In the genomic region with DNA sequence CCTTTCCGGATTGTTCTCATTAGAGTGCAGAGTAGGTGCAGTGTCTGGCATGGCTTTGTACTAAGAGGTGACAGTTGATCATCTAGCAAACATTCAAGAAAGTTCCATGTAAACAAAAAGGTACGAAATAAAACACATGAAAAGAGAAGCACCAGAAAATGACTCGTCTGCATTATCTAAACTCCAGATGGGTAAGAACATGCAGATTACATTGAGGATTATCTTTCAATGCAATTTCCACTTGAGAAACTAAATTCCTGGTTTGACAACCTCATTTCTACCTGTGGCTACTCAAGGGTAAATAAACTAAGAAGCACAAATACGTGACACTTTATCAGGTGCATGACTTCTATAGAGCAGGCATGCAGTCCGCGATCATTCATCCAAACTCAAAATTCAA, we compare ENCODE assay signal across 1 cellular context.
TF ChIP-seq lines count a peak whose summit lies in the region.

No MANE protein-coding gene starts in this region.

TF ChIP-seq in K562, 482 proteins besides CTCF, POLR2A, EP300 and RAD21 (continued from another document):
- TF ChIP-seq, protein P1, sequence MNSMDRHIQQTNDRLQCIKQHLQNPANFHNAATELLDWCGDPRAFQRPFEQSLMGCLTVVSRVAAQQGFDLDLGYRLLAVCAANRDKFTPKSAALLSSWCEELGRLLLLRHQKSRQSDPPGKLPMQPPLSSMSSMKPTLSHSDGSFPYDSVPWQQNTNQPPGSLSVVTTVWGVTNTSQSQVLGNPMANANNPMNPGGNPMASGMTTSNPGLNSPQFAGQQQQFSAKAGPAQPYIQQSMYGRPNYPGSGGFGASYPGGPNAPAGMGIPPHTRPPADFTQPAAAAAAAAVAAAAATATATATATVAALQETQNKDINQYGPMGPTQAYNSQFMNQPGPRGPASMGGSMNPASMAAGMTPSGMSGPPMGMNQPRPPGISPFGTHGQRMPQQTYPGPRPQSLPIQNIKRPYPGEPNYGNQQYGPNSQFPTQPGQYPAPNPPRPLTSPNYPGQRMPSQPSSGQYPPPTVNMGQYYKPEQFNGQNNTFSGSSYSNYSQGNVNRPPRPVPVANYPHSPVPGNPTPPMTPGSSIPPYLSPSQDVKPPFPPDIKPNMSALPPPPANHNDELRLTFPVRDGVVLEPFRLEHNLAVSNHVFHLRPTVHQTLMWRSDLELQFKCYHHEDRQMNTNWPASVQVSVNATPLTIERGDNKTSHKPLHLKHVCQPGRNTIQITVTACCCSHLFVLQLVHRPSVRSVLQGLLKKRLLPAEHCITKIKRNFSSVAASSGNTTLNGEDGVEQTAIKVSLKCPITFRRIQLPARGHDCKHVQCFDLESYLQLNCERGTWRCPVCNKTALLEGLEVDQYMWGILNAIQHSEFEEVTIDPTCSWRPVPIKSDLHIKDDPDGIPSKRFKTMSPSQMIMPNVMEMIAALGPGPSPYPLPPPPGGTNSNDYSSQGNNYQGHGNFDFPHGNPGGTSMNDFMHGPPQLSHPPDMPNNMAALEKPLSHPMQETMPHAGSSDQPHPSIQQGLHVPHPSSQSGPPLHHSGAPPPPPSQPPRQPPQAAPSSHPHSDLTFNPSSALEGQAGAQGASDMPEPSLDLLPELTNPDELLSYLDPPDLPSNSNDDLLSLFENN (IDR thresholded peaks at IDR 0.05; ENCODE audit: low read depth in 2 of 2, low read length in 2 of 2): 0 out of 4 replicates have a peak, but pooled peaks of 1 of the 2 experiments have one; percentile 28
- TF ChIP-seq, protein P2, sequence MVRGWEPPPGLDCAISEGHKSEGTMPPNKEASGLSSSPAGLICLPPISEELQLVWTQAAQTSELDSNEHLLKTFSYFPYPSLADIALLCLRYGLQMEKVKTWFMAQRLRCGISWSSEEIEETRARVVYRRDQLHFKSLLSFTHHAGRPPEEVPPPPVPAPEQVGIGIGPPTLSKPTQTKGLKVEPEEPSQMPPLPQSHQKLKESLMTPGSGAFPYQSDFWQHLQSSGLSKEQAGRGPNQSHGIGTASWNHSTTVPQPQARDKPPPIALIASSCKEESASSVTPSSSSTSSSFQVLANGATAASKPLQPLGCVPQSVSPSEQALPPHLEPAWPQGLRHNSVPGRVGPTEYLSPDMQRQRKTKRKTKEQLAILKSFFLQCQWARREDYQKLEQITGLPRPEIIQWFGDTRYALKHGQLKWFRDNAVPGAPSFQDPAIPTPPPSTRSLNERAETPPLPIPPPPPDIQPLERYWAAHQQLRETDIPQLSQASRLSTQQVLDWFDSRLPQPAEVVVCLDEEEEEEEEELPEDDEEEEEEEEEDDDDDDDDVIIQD (CRISPR knock-in tag; IDR thresholded peaks at IDR 0.05): no peak
- TF ChIP-seq SMARCE1 (IDR thresholded peaks at IDR 0.05): peak; percentile 60
- no peak for TF ChIP-seq HDGF (IDR thresholded peaks at IDR 0.05)
- peak; percentile 74 for TF ChIP-seq ZNF316 (IDR thresholded peaks at IDR 0.05)
- TF ChIP-seq, protein P3, sequence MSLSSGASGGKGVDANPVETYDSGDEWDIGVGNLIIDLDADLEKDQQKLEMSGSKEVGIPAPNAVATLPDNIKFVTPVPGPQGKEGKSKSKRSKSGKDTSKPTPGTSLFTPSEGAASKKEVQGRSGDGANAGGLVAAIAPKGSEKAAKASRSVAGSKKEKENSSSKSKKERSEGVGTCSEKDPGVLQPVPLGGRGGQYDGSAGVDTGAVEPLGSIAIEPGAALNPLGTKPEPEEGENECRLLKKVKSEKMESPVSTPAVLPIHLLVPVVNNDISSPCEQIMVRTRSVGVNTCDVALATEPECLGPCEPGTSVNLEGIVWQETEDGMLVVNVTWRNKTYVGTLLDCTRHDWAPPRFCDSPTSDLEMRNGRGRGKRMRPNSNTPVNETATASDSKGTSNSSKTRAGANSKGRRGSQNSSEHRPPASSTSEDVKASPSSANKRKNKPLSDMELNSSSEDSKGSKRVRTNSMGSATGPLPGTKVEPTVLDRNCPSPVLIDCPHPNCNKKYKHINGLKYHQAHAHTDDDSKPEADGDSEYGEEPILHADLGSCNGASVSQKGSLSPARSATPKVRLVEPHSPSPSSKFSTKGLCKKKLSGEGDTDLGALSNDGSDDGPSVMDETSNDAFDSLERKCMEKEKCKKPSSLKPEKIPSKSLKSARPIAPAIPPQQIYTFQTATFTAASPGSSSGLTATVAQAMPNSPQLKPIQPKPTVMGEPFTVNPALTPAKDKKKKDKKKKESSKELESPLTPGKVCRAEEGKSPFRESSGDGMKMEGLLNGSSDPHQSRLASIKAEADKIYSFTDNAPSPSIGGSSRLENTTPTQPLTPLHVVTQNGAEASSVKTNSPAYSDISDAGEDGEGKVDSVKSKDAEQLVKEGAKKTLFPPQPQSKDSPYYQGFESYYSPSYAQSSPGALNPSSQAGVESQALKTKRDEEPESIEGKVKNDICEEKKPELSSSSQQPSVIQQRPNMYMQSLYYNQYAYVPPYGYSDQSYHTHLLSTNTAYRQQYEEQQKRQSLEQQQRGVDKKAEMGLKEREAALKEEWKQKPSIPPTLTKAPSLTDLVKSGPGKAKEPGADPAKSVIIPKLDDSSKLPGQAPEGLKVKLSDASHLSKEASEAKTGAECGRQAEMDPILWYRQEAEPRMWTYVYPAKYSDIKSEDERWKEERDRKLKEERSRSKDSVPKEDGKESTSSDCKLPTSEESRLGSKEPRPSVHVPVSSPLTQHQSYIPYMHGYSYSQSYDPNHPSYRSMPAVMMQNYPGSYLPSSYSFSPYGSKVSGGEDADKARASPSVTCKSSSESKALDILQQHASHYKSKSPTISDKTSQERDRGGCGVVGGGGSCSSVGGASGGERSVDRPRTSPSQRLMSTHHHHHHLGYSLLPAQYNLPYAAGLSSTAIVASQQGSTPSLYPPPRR (CRISPR knock-in tag; IDR thresholded peaks at IDR 0.05; ENCODE audit: borderline replicate concordance): no peak
- TF ChIP-seq, protein P4, sequence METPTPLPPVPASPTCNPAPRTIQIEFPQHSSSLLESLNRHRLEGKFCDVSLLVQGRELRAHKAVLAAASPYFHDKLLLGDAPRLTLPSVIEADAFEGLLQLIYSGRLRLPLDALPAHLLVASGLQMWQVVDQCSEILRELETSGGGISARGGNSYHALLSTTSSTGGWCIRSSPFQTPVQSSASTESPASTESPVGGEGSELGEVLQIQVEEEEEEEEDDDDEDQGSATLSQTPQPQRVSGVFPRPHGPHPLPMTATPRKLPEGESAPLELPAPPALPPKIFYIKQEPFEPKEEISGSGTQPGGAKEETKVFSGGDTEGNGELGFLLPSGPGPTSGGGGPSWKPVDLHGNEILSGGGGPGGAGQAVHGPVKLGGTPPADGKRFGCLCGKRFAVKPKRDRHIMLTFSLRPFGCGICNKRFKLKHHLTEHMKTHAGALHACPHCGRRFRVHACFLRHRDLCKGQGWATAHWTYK (CRISPR knock-in tag; IDR thresholded peaks at IDR 0.05): no peak
- TF ChIP-seq CBFA2T2 (conservative IDR thresholded peaks at IDR 0.05): peak; percentile 24; the same call in 1 of the 2 replicates
- TF ChIP-seq, protein P5, sequence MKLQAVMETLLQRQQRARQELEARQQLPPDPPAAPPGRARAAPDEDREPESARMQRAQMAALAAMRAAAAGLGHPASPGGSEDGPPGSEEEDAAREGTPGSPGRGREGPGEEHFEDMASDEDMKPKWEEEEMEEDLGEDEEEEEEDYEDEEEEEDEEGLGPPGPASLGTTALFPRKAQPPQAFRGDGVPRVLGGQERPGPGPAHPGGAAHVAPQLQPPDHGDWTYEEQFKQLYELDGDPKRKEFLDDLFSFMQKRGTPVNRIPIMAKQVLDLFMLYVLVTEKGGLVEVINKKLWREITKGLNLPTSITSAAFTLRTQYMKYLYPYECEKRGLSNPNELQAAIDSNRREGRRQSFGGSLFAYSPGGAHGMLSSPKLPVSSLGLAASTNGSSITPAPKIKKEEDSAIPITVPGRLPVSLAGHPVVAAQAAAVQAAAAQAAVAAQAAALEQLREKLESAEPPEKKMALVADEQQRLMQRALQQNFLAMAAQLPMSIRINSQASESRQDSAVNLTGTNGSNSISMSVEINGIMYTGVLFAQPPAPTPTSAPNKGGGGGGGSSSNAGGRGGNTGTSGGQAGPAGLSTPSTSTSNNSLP (IDR thresholded peaks at IDR 0.05; ENCODE audit: borderline replicate concordance, low read depth, low read length): 0 out of 2 replicates have a peak, but pooled peaks have one; percentile 39
- peak; percentile 2 for TF ChIP-seq MEIS2 (IDR thresholded peaks at IDR 0.05; ENCODE audit: partially characterized antibody)
- TF ChIP-seq ZNF253 (CRISPR knock-in tag; conservative IDR thresholded peaks at IDR 0.05): no peak
- peak; percentile 61; the same call in 1 of the 2 replicates for TF ChIP-seq ZNF384 (IDR thresholded peaks at IDR 0.05; ENCODE audit: low read depth, low read length)
- TF ChIP-seq RBM39 (optimal IDR thresholded peaks at IDR 0.05; ENCODE audit: low read depth, low read length): no peak
- TF ChIP-seq TRIM24 (IDR thresholded peaks at IDR 0.05): peak; percentile 9 to 32; a peak in 1 of 4 replicates
- peak; percentile 19; the same call in 1 of the 2 replicates for TF ChIP-seq NCOR1 (IDR thresholded peaks at IDR 0.05)
- TF ChIP-seq, protein P6, sequence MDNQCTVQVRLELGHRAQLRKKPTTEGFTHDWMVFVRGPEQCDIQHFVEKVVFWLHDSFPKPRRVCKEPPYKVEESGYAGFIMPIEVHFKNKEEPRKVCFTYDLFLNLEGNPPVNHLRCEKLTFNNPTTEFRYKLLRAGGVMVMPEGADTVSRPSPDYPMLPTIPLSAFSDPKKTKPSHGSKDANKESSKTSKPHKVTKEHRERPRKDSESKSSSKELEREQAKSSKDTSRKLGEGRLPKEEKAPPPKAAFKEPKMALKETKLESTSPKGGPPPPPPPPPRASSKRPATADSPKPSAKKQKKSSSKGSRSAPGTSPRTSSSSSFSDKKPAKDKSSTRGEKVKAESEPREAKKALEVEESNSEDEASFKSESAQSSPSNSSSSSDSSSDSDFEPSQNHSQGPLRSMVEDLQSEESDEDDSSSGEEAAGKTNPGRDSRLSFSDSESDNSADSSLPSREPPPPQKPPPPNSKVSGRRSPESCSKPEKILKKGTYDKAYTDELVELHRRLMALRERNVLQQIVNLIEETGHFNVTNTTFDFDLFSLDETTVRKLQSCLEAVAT (IDR thresholded peaks at IDR 0.05): peak in 1 of 2 experiments; percentile 36; a peak in 1 of 4 replicates
- peak; percentile 63 for TF ChIP-seq TCF3 (CRISPR knock-in tag; IDR thresholded peaks at IDR 0.05)
- TF ChIP-seq CBFA2T3 (IDR thresholded peaks at IDR 0.05): peak; percentile 72
- peak; percentile 69 for TF ChIP-seq SMARCA4 (IDR thresholded peaks at IDR 0.05)
- TF ChIP-seq NBN (IDR thresholded peaks at IDR 0.05; ENCODE audit: low read depth): peak; percentile 64; the same call in 1 of the 2 replicates
- TF ChIP-seq POLR2H (tag; IDR thresholded peaks at IDR 0.05; ENCODE audit: low read depth): no peak
- peak; percentile 34; the same call in 1 of the 2 replicates for TF ChIP-seq CTBP1 (IDR thresholded peaks at IDR 0.05; ENCODE audit: borderline replicate concordance)
- TF ChIP-seq TAL1 (IDR thresholded peaks at IDR 0.05): peak; percentile 55; the same call in 1 of the 2 replicates
- TF ChIP-seq GATA2 (CRISPR knock-in tag; IDR thresholded peaks at IDR 0.05): 0 out of 2 replicates have a peak, but pooled peaks have one; percentile 29
- peak; percentile 76 for TF ChIP-seq TEAD4 (IDR thresholded peaks at IDR 0.05; ENCODE audit: low read length)
- no peak for TF ChIP-seq TEAD4 (CRISPR knock-in tag; IDR thresholded peaks at IDR 0.05; ENCODE audit: borderline replicate concordance)
- peak; percentile 60 for TF ChIP-seq C11orf30 (IDR thresholded peaks at IDR 0.05; ENCODE audit: low read depth)
- peak; percentile 70 for TF ChIP-seq DPF2 (IDR thresholded peaks at IDR 0.05)
